8 cellular contexts compared by ENCODE assay signal in the genomic region with DNA sequence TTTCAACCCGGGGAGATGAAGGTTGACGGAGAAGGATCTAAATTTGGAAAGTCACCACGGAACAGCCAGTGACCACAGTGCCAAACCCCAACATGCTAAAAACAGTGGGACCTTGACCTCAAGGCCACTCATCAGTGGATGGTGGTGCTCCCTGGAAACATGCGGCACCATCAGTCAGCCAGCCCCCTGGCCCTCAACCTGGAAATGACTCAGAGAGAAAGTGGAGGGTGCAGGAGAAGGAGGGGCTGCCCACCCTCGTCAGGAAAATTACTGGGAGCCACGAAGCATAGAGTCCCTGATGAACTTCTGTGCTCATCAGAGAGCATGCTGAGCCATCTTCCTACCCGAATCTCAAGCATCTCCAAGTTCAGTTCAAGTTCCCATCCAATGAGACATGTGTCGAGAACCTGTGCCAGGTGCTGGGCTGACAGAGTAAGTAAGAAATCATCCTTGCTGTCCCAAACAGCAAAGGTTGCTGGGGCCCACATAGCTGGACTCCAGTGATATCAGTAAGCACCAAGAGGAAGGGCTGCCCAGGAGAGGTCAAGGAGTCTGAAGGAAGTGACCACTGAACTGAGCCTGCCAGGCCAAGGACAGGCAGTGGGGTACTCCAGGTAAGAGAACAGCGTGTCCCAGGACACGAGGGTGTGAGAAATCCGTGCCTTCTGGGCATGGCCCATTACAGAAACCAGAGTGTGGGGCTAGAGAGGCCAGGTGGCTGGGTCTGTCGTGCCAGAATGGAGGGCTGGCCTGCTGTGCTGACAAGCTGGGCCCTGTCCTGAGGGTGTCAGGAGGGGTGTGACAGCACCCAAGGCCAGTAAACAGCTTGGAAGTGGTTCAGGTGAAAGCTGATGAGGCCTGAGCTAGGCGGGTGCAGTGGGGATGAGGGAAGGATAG. TPM values are rescaled to one million over a fixed set of nuclear protein-coding genes. Genes with fewer than 3 reads are reported as not detected.
A peak's percentile ranks its signal among the peaks of the same experiment; 100 is the strongest.
DNase-seq lines count a peak whose midpoint lies in the region; ATAC-seq, FAIRE-seq and TF ChIP-seq lines count a peak whose summit lies in the region.

No MANE protein-coding gene starts in this region.

- peak; percentile 1 for TF ChIP-seq CTCF in kidney epithelial cell (IDR thresholded peaks at IDR 0.05; ENCODE audit: insufficient read depth, low read length, poor library complexity, severe bottlenecking)
- no peak for TF ChIP-seq CTCF in D721Med (IDR thresholded peaks at IDR 0.05; ENCODE audit: insufficient read depth, missing control alignments)

- H3K4me1 ChIP-seq in Karpas-422 (ENCODE audit: low read length), result no peaks in the 10 kb centered on the region

- H3K9me3 ChIP-seq in Karpas-422 (ENCODE audit: low read length), result no peaks in the 10 kb centered on the region

- H2AFZ ChIP-seq in Karpas-422 (ENCODE audit: low read length), result no peak overlapping the region

- H3K4me3 ChIP-seq in kidney epithelial cell (ENCODE audit: low read depth, low read length) (no peak overlapping the region), Karpas-422 (ENCODE audit: low read length) (no peak overlapping the region)

- DNase-seq in CD1c-positive myeloid dendritic cell (ENCODE audit: extremely low spot score) (peak; percentile 29), M059J (ENCODE audit: low read depth) (peak; percentile 96), amniotic epithelial cell (ENCODE audit: low read depth) (peak; percentile 87), kidney epithelial cell (ENCODE audit: low read depth) (peak; percentile 81), D721Med (ENCODE audit: insufficient read length, low spot score) (no peak), Karpas-422 (no peak)
- DNase-seq in stimulated activated CD8-positive, alpha-beta memory T cell treated with anti-CD3 and anti-CD28 coated beads, Interleukin-4, amount 100 ng/mL, for 48 hours, result peak; percentile 85

- H3K9me2 ChIP-seq in Karpas-422 (replicated peaks; ENCODE audit: insufficient read depth, low read length), result no peaks in the 10 kb centered on the region

- H3K36me3 ChIP-seq in kidney epithelial cell (ENCODE audit: control insufficient read depth, insufficient read depth, low read length) (no peaks in the 10 kb centered on the region), Karpas-422 (ENCODE audit: insufficient read depth, low read length) (no peaks in the 10 kb centered on the region)

- H3K27me3 ChIP-seq in kidney epithelial cell (ENCODE audit: control insufficient read depth, insufficient read depth, low read length) (no peaks in the 10 kb centered on the region), Karpas-422 (ENCODE audit: low read length) (no peaks in the 10 kb centered on the region)

- no peaks in the 10 kb centered on the region for H3K79me2 ChIP-seq in Karpas-422 (ENCODE audit: low read length)

- no peak for ATAC-seq in HG02759 (IDR thresholded peaks at IDR 0.05; ENCODE audit: unreplicated experiment)

- no peak overlapping the region for H3K9ac ChIP-seq in Karpas-422 (ENCODE audit: low read length)

- H4K20me1 ChIP-seq in Karpas-422 (ENCODE audit: insufficient read depth, low read depth, low read length), result no peaks in the 10 kb centered on the region

- no peak for FAIRE-seq in D721Med (lab: Jason Lieb, UNC)

- H3K4me2 ChIP-seq in Karpas-422 (ENCODE audit: low read depth, low read length, poor library complexity, severe bottlenecking), result no peak overlapping the region

- H3K27ac ChIP-seq in Karpas-422 (ENCODE audit: low read length), result no peak overlapping the region

RNA-seq across cellular contexts. Expression of a gene that starts 5.2 kb away (rescaled TPM):
- 0.05 and 0.22 TPM in 2 replicates for total RNA-seq in M059J (2014; rRNA removed; shearing (Covaris generic))
- total RNA-seq in kidney epithelial cell, result 1.1 and 1.4 TPM in 2 replicates
- total RNA-seq in Karpas-422 (2014; rRNA removed; shearing (Covaris generic); ENCODE audit: low replicate concordance), result 1.9 and 7.9 TPM in 2 replicates

Comparison
In these comparisons a context has a peak if more than half of its experiments do, and no peak if none do; other contexts are left out.
1. DNase-seq: peak in CD1c-positive myeloid dendritic cell (single experiment), M059J (single experiment), amniotic epithelial cell (single experiment), kidney epithelial cell (single experiment) and stimulated activated CD8-positive, alpha-beta memory T cell treated with anti-CD3 and anti-CD28 coated beads, Interleukin-4, amount 100 ng/mL, for 48 hours (single experiment); none in D721Med (single experiment) and Karpas-422 (single experiment).